ENCODE assay signal across 16 cellular contexts in genomic region chr15:29873264-29873663, GRCh38. TPM values are rescaled to one million over a fixed set of nuclear protein-coding genes. Genes with fewer than 3 reads are reported as not detected.
"Had no signal": no experiment of that assay in that cellular context is flagged by ENCODE, and none has a peak within 500 bp of the region (broad histone marks: within the 10 kb centered on the region; RNA-seq: fewer than 3 reads in every experiment).

No MANE protein-coding gene starts in this region.

- H3K36me3 ChIP-seq: ascending aorta, neutrophil, upper lobe of left lung had no signal

- DNase-seq: activated CD4-positive, alpha-beta T cell treated with anti-CD3 and anti-CD28 coated beads, Interleukin-2, amount 10 ng/mL, durations not matched to agents 7 days and 5 days; activated CD8-positive, alpha-beta memory T cell treated with anti-CD3 and anti-CD28 coated beads for 24 hours; activated naive CD4-positive, alpha-beta T cell; activated naive CD8-positive, alpha-beta T cell treated with anti-CD3 and anti-CD28 coated beads, Interleukin-2, amount 10 ng/mL, durations not matched to agents 7 days and 5 days; mucosa of descending colon; naive thymus-derived CD4-positive, alpha-beta T cell; stimulated activated CD4-positive, alpha-beta T cell treated with anti-CD3 and anti-CD28 coated beads, Interleukin-15, amount 100 ng/mL, for 24 hours; stimulated activated CD4-positive, alpha-beta T cell treated with anti-CD3 and anti-CD28 coated beads, Interleukin-4, amount 100 ng/mL, for 1 hour; stimulated activated naive B cell treated with anti-CD40 and anti-IgM and Interleukin-4, amounts not matched to agents 10 μg/mL and 1 μg/mL and 100 μg/mL, for 72 hours; upper lobe of left lung had no signal

- H3K27me3 ChIP-seq: ascending aorta, neutrophil, upper lobe of left lung had no signal

- H3K9me3 Mint-ChIP-seq: activated CD4-positive, alpha-beta T cell treated with anti-CD3 and anti-CD28 coated beads, Interleukin-2, amount 10 ng/mL, durations not matched to agents 7 days and 5 days; activated naive CD8-positive, alpha-beta T cell treated with anti-CD3 and anti-CD28 coated beads, Interleukin-2, amount 10 ng/mL, durations not matched to agents 7 days and 5 days; activated T-helper 1 cell treated with anti-CD3 and anti-CD28 coated beads, Interleukin-12 subunit alpha, Interleukin-12 subunit beta, Interleukin-2, Interleukin-4 antibody, amounts not matched to agents 30 ng/mL and 10 ng/mL and 1 ng/mL, durations not matched to agents 14 hours and 24 hours and 36 hours; dendritic cell treated with granulocyte-macrophage colony-stimulating factor and Interleukin-4, amounts not matched to agents 40 ng/mL and 50 ng/mL, for 4 days; naive thymus-derived CD4-positive, alpha-beta T cell; stimulated activated naive B cell treated with anti-CD40 and anti-IgM and Interleukin-4, amounts not matched to agents 10 μg/mL and 1 μg/mL and 100 μg/mL, for 72 hours had no signal

- H3K4me3 ChIP-seq: ascending aorta, mucosa of descending colon, upper lobe of left lung had no signal

- ATAC-seq: left lobe of liver; mucosa of descending colon; naive thymus-derived CD4-positive, alpha-beta T cell; stimulated activated naive B cell treated with anti-CD40 and anti-IgM and Interleukin-4, amounts not matched to agents 10 μg/mL and 1 μg/mL and 100 μg/mL, for 72 hours had no signal

- H3K4me1 Mint-ChIP-seq: activated CD4-positive, alpha-beta T cell treated with anti-CD3 and anti-CD28 coated beads, Interleukin-2, amount 10 ng/mL, durations not matched to agents 7 days and 5 days; activated naive CD8-positive, alpha-beta T cell treated with anti-CD3 and anti-CD28 coated beads, Interleukin-2, amount 10 ng/mL, durations not matched to agents 7 days and 5 days; stimulated activated naive B cell treated with anti-CD40 and anti-IgM and Interleukin-4, amounts not matched to agents 10 μg/mL and 1 μg/mL and 100 μg/mL, for 72 hours had no signal

- H3K36me3 Mint-ChIP-seq: activated naive CD8-positive, alpha-beta T cell treated with anti-CD3 and anti-CD28 coated beads, Interleukin-2, amount 10 ng/mL, durations not matched to agents 7 days and 5 days; naive thymus-derived CD4-positive, alpha-beta T cell; stimulated activated naive B cell treated with anti-CD40 and anti-IgM and Interleukin-4, amounts not matched to agents 10 μg/mL and 1 μg/mL and 100 μg/mL, for 72 hours had no signal

- H3K27ac ChIP-seq: ascending aorta, epithelial cell of prostate, neutrophil, upper lobe of left lung had no signal

- H3K27ac Mint-ChIP-seq: activated CD4-positive, alpha-beta T cell treated with anti-CD3 and anti-CD28 coated beads, Interleukin-2, amount 10 ng/mL, durations not matched to agents 7 days and 5 days; activated naive CD8-positive, alpha-beta T cell treated with anti-CD3 and anti-CD28 coated beads, Interleukin-2, amount 10 ng/mL, durations not matched to agents 7 days and 5 days; activated T-helper 1 cell treated with anti-CD3 and anti-CD28 coated beads, Interleukin-12 subunit alpha, Interleukin-12 subunit beta, Interleukin-2, Interleukin-4 antibody, amounts not matched to agents 30 ng/mL and 10 ng/mL and 1 ng/mL, durations not matched to agents 14 hours and 24 hours and 36 hours; dendritic cell treated with granulocyte-macrophage colony-stimulating factor and Interleukin-4, amounts not matched to agents 40 ng/mL and 50 ng/mL, for 4 days; naive thymus-derived CD4-positive, alpha-beta T cell; stimulated activated naive B cell treated with anti-CD40 and anti-IgM and Interleukin-4, amounts not matched to agents 10 μg/mL and 1 μg/mL and 100 μg/mL, for 72 hours had no signal

- H3K4me3 Mint-ChIP-seq: activated CD4-positive, alpha-beta T cell treated with anti-CD3 and anti-CD28 coated beads, Interleukin-2, amount 10 ng/mL, durations not matched to agents 7 days and 5 days; activated naive CD8-positive, alpha-beta T cell treated with anti-CD3 and anti-CD28 coated beads, Interleukin-2, amount 10 ng/mL, durations not matched to agents 7 days and 5 days; activated T-helper 1 cell treated with anti-CD3 and anti-CD28 coated beads, Interleukin-12 subunit alpha, Interleukin-12 subunit beta, Interleukin-2, Interleukin-4 antibody, amounts not matched to agents 30 ng/mL and 10 ng/mL and 1 ng/mL, durations not matched to agents 14 hours and 24 hours and 36 hours; dendritic cell treated with granulocyte-macrophage colony-stimulating factor and Interleukin-4, amounts not matched to agents 40 ng/mL and 50 ng/mL, for 4 days; naive thymus-derived CD4-positive, alpha-beta T cell; stimulated activated naive B cell treated with anti-CD40 and anti-IgM and Interleukin-4, amounts not matched to agents 10 μg/mL and 1 μg/mL and 100 μg/mL, for 72 hours had no signal

- H3K9me3 ChIP-seq: ascending aorta, mucosa of descending colon, neutrophil, upper lobe of left lung had no signal

RNA-seq across cellular contexts. Expression of gene TJP1, which starts 51.0 kb away (rescaled TPM):
- total RNA-seq: activated CD4-positive, alpha-beta T cell treated with anti-CD3 and anti-CD28 coated beads, Interleukin-2, amount 10 ng/mL, durations not matched to agents 7 days and 5 days; activated naive CD8-positive, alpha-beta T cell treated with anti-CD3 and anti-CD28 coated beads, Interleukin-2, amount 10 ng/mL, durations not matched to agents 7 days and 5 days; activated T-helper 1 cell treated with anti-CD3 and anti-CD28 coated beads, Interleukin-12 subunit alpha, Interleukin-12 subunit beta, Interleukin-2, Interleukin-4 antibody, amounts not matched to agents 30 ng/mL and 10 ng/mL and 1 ng/mL, durations not matched to agents 14 hours and 24 hours and 36 hours; naive thymus-derived CD4-positive, alpha-beta T cell had no signal
- polyA plus RNA-seq: naive thymus-derived CD4-positive, alpha-beta T cell had no signal
